Comparison of ENCODE assay signal across 20 cellular contexts in genomic region chr16:84782841-84783240, GRCh38. TPM values are rescaled to one million over a fixed set of nuclear protein-coding genes. Genes with fewer than 3 reads are reported as not detected.
DNase-seq lines count a peak whose midpoint lies in the region; ATAC-seq and TF ChIP-seq lines count a peak whose summit lies in the region.
"Had no signal": no experiment of that assay in that cellular context is flagged by ENCODE, and none has a peak within 500 bp of the region (broad histone marks: within the 10 kb centered on the region; RNA-seq: fewer than 3 reads in every experiment).

No MANE protein-coding gene starts in this region.

- H3K27me3 Mint-ChIP-seq in MCF 10A (ENCODE audit: insufficient read depth, unreplicated experiment), result no peaks in the 10 kb centered on the region

- POLR2A ChIA-PET in MCF 10A (lab: Yijun Ruan, JAX), result no interaction called here

- DNase-seq in MCF 10A (ENCODE audit: unreplicated experiment) (no peak), breast epithelium (ENCODE audit: low spot score in 2 of 2) (no peak), epithelial cell of esophagus (ENCODE audit: low read depth) (peak; percentile 24), middle frontal gyrus (ENCODE audit: extremely low spot score, low spot score) (peak; percentile 16), SKM-1 (lab: John Stamatoyannopoulos, UW; ENCODE audit: unreplicated experiment) (no peak), DMS79 (lab: John Stamatoyannopoulos, UW) (no peak)
- no peak for DNase-seq in stimulated activated CD4-positive, alpha-beta T cell treated with anti-CD3 and anti-CD28 coated beads, Interleukin-1b, Interleukin-23, amount 100 ng/mL, for 48 hours
- DNase-seq: AML-193, DMS79 treated with DMSO at 0.1 percent for 48 hours, HCEC 1CT, MG63, NCI-H1048, NCI-H1436 treated with DMSO at 0.1 percent for 48 hours, NCI-H2029 treated with DMSO at 0.1 percent for 48 hours, NCI-H2171, NCI-H446 treated with DMSO at 0.1 percent for 48 hours had no signal

- CTCF ChIA-PET in MCF 10A (lab: Yijun Ruan, JAX), result interaction anchor here (1.1 kb wide), 1 partner anchor 188 kb away, joined by 3 read pairs; no protein-coding TSS in a partner anchor

- intact Hi-C loops in MCF 10A (cut with micrococcal nuclease), result no loop called here
- intact Hi-C loops in breast epithelium (cut with DNase I; ENCODE audit: low total_unique reads), result no loop called here

- no peak overlapping the region for H3K27ac Mint-ChIP-seq in MCF 10A (ENCODE audit: low read depth, unreplicated experiment)

- no peaks in the 10 kb centered on the region for H3K9me3 ChIP-seq in breast epithelium
- H3K9me3 ChIP-seq: MG63 had no signal

- BruUV-seq in MCF 10A (replicated peaks; lab: Mats Ljungman, UMichigan), result TSS peak; percentile 8

- peaks cover 0 to 7% of the 10 kb centered on the region in 2 donors for H3K4me1 ChIP-seq in breast epithelium

- no peak overlapping the region for H3K4me3 Mint-ChIP-seq in MCF 10A (ENCODE audit: unreplicated experiment)

- no peaks in the 10 kb centered on the region for H3K27me3 ChIP-seq in breast epithelium
- H3K27me3 ChIP-seq: MG63 had no signal

- H3K36me3 Mint-ChIP-seq in MCF 10A (ENCODE audit: insufficient read depth, unreplicated experiment), result peaks cover 45% of the 10 kb centered on the region

- H3K9me3 Mint-ChIP-seq in MCF 10A (ENCODE audit: unreplicated experiment), result no peaks in the 10 kb centered on the region

- H3K27ac ChIP-seq in breast epithelium, result no peak overlapping the region
- H3K27ac ChIP-seq: 22Rv1, C4-2B had no signal

- H3K4me3 ChIP-seq in breast epithelium (no peak overlapping the region), epithelial cell of esophagus (ENCODE audit: low read length) (no peak overlapping the region)
- H3K4me3 ChIP-seq: MG63 had no signal

- peaks cover 7% of the 10 kb centered on the region for H3K36me3 ChIP-seq in breast epithelium

- ATAC-seq in GM18861 (IDR thresholded peaks at IDR 0.05; ENCODE audit: unreplicated experiment), result no peak
- ATAC-seq: Right ventricle myocardium inferior had no signal

- no peak for TF ChIP-seq CTCF in MCF 10A (IDR thresholded peaks at IDR 0.05; ENCODE audit: unreplicated experiment)
- TF ChIP-seq CTCF in breast epithelium (IDR thresholded peaks at IDR 0.05), result no peak
- TF ChIP-seq CTCF in epithelial cell of esophagus (IDR thresholded peaks at IDR 0.05; ENCODE audit: insufficient read depth, low read depth, low read length, missing control alignments), result no peak

- TF ChIP-seq POLR2A in breast epithelium (IDR thresholded peaks at IDR 0.05), result no peak

- peaks cover 14% of the 10 kb centered on the region for H3K4me1 Mint-ChIP-seq in MCF 10A (ENCODE audit: insufficient read depth, unreplicated experiment)

RNA-seq across cellular contexts. Expression of gene CRISPLD2, which starts 36.9 kb away (rescaled TPM):
- total RNA-seq in MCF 10A (2022) (0.28 TPM in 1 of 2 replicates, not detected in the other), breast epithelium (100 to 1,000 TPM in 2 of 3 donors, 10 to 100 TPM in 1; 94.7 to 386 (median 216) TPM)

Comparison
In these comparisons a context has a peak if more than half of its experiments do, and no peak if none do; other contexts are left out.
1. RNA of gene CRISPLD2, which starts 36.9 kb away (total RNA-seq): 94.7 to 386 TPM in breast epithelium; 0.28 TPM in MCF 10A; every median in the first group is over 10 times any median in the second.
2. DNase-seq: peak in epithelial cell of esophagus (single experiment) and middle frontal gyrus (single experiment); none in MCF 10A (single experiment), breast epithelium (0 of 2), SKM-1 (single experiment), DMS79 (single experiment) and stimulated activated CD4-positive, alpha-beta T cell treated with anti-CD3 and anti-CD28 coated beads, Interleukin-1b, Interleukin-23, amount 100 ng/mL, for 48 hours (single experiment).